In genomic region chr14:102900631-102901571, GRCh38 we compare ENCODE assay signal across 8 cellular contexts. TPM values are rescaled to one million over a fixed set of nuclear protein-coding genes. Genes with fewer than 3 reads are reported as not detected.
A peak's percentile ranks its signal among the peaks of the same experiment; 100 is the strongest.
DNase-seq lines count a peak whose midpoint lies in the region; ATAC-seq and TF ChIP-seq lines count a peak whose summit lies in the region.

No MANE protein-coding gene starts in this region.

- H3K9me3 ChIP-seq in cardiac muscle cell (ENCODE audit: low read depth), result no peaks in the 10 kb centered on the region

- peak overlapping the region; percentile 59 for H3K27ac ChIP-seq in cardiac muscle cell

- TF ChIP-seq CTCF in GM10266 (IDR thresholded peaks at IDR 0.05; ENCODE audit: control insufficient read depth, insufficient read depth, low read depth, missing control alignments), result no peak
- no peak for TF ChIP-seq CTCF in cardiac muscle cell (IDR thresholded peaks at IDR 0.05; ENCODE audit: low read depth, low read length)

- H3K36me3 ChIP-seq in cardiac muscle cell, result peaks cover 2% of the 10 kb centered on the region

- peaks cover 54% of the 10 kb centered on the region for H3K4me1 ChIP-seq in cardiac muscle cell (ENCODE audit: low read depth)

- H3K27me3 ChIP-seq in cardiac muscle cell, result no peaks in the 10 kb centered on the region

- peak; percentile 62 for ATAC-seq in GM19395 (IDR thresholded peaks at IDR 0.05; ENCODE audit: unreplicated experiment)
- ATAC-seq in HG03108 (IDR thresholded peaks at IDR 0.05; ENCODE audit: unreplicated experiment), result peak; percentile 49

- H3K4me3 ChIP-seq in cardiac muscle cell, result no peak overlapping the region

- DNase-seq in GM10266 (ENCODE audit: extremely low spot score) (peak; percentile 70), cardiac muscle cell (ENCODE audit: low read depth in 1 of 2, low spot score in 1 of 2) (peak in 1 of 2 donors; percentile 48), NCI-H2081 treated with DMSO at 0.1 percent for 48 hours (lab: John Stamatoyannopoulos, UW) (no peak), COLO668 (lab: John Stamatoyannopoulos, UW; ENCODE audit: unreplicated experiment) (no peak)
- no peak for DNase-seq in NK-92 treated with Interleukin-12 subunit alpha and Interleukin-12 subunit beta, amount 100 ng/mL, for 24 hours (lab: John Stamatoyannopoulos, UW)
- no peak for DNase-seq in stimulated activated CD4-positive, alpha-beta T cell treated with anti-CD3 and anti-CD28 coated beads, Interleukin-4, amount 100 ng/mL, for 4 hours

RNA-seq across cellular contexts. Expression of gene AMN, which starts 21.6 kb away (rescaled TPM):
- total RNA-seq in cardiac muscle cell, result 0.21 and 0.48 TPM in 2 replicates
- 1.3 and 2.5 TPM in 2 replicates for polyA plus RNA-seq in cardiac muscle cell
